1 cellular context compared by ENCODE assay signal in genomic region chr1:39418223-39418622, GRCh38.
TF ChIP-seq lines count a peak whose summit lies in the region.

No MANE protein-coding gene starts in this region.

TF ChIP-seq in SK-N-SH treated with all-trans-retinoic acid at 6 μM for 48 hours, 23 proteins besides CTCF, POLR2A, EP300 and RAD21 (continued from another document):
- no peak for TF ChIP-seq TSHZ2 (CRISPR knock-in tag; IDR thresholded peaks at IDR 0.05)
- TF ChIP-seq SNAI2 (CRISPR knock-in tag; IDR thresholded peaks at IDR 0.05) = no peak
